ENCODE assay signal across 8 cellular contexts in genomic region chr1:151990856-151991198, GRCh38. TPM values are rescaled to one million over a fixed set of nuclear protein-coding genes. Genes with fewer than 3 reads are reported as not detected.
DNase-seq lines count a peak whose midpoint lies in the region; TF ChIP-seq lines count a peak whose summit lies in the region.

No MANE protein-coding gene starts in this region.

- no peaks in the 10 kb centered on the region for H3K9me3 ChIP-seq in esophagus muscularis mucosa
- no peaks in the 10 kb centered on the region for H3K9me3 ChIP-seq in skeletal muscle tissue (ENCODE audit: control insufficient read depth in 3 of 3, low read length in 3 of 3)

- peaks cover 74 to 93% (median 90%) of the 10 kb centered on the region in 4 donors for H3K4me1 ChIP-seq in esophagus muscularis mucosa
- peaks cover 38 to 54% (median 52%) of the 10 kb centered on the region in 3 donors for H3K4me1 ChIP-seq in skeletal muscle tissue (ENCODE audit: control insufficient read depth in 3 of 3, insufficient read depth in 3 of 3, low read length in 3 of 3)

- intact Hi-C loops in esophagus muscularis mucosa (cut with DNase I): no loop called here

- H3K27me3 ChIP-seq in esophagus muscularis mucosa (no peaks in the 10 kb centered on the region), skeletal muscle tissue (ENCODE audit: control insufficient read depth in 3 of 3, insufficient read depth in 3 of 3, low read length in 3 of 3) (peaks cover 0 to 19% (median 0%) of the 10 kb centered on the region in 3 donors)

- DNase-seq in NCI-H2171 treated with DMSO at 0.1 percent for 48 hours (lab: John Stamatoyannopoulos, UW): peak; percentile 49
- no peak for DNase-seq in NCI-H2171 (lab: John Stamatoyannopoulos, UW)
- DNase-seq in NCI-H748 (lab: John Stamatoyannopoulos, UW; ENCODE audit: unreplicated experiment): peak; percentile 73
- DNase-seq in esophagus muscularis mucosa (ENCODE audit: extremely low spot score): no peak
- no peak for DNase-seq in GM19238 (ENCODE audit: insufficient read length, low spot score)
- DNase-seq in NAMALWA (ENCODE audit: low spot score): no peak
- DNase-seq in occipital lobe (lab: John Stamatoyannopoulos, UW): no peak

- WGBS in esophagus muscularis mucosa: 6% methylated on average over 5 of the region's 5 CpGs

- H3K27ac ChIP-seq in esophagus muscularis mucosa (replicated peaks in 1 of 4) (peak overlapping the region; percentile 89 to 99 (median 94)), skeletal muscle tissue (ENCODE audit: low read depth, low read length) (peak overlapping the region; percentile 55)

- peak overlapping the region in 1 of 3 donors; percentile 54 for H3K9ac ChIP-seq in skeletal muscle tissue (ENCODE audit: low read depth in 1 of 3, low read length in 3 of 3)

- TF ChIP-seq CTCF in esophagus muscularis mucosa (IDR thresholded peaks at IDR 0.05): no peak

- no peak for TF ChIP-seq EP300 in esophagus muscularis mucosa (IDR thresholded peaks at IDR 0.05)

- H3K4me3 ChIP-seq in esophagus muscularis mucosa: peak overlapping the region; percentile 23 to 95 (median 82)
- peak overlapping the region in 1 of 3 donors; percentile 89 for H3K4me3 ChIP-seq in skeletal muscle tissue (ENCODE audit: low read length in 3 of 3)

- no peak for TF ChIP-seq POLR2A in esophagus muscularis mucosa (IDR thresholded peaks at IDR 0.05; ENCODE audit: low read depth)

- H3K36me3 ChIP-seq in esophagus muscularis mucosa (peaks cover 0 to 14% (median 1%) of the 10 kb centered on the region in 4 donors), skeletal muscle tissue (ENCODE audit: control insufficient read depth in 3 of 3, insufficient read depth in 3 of 3, low read length in 3 of 3) (peaks cover 0 to 3% (median 2%) of the 10 kb centered on the region in 3 donors)

RNA-seq across cellular contexts. Expression of gene S100A10, which starts 2.8 kb away (rescaled TPM):
- total RNA-seq in esophagus muscularis mucosa (100 to 1,000 TPM in 2 of 4 donors, 10 to 100 TPM in 2; 82.5 to 214 (median 105) TPM), skeletal muscle tissue (43.8 TPM), occipital lobe (2.8 TPM)

RNA-seq across cellular contexts. Expression of gene S100A11, which starts 46.0 kb away (rescaled TPM):
- total RNA-seq in esophagus muscularis mucosa (100 to 1,000 TPM in 2 of 4 donors, 10 to 100 TPM in 2; 68.5 to 190 (median 115) TPM), skeletal muscle tissue (10.4 TPM), occipital lobe (0.78 TPM)

Comparison
In these comparisons a context has a peak if more than half of its experiments do, and no peak if none do; other contexts are left out.
1. DNase-seq: peak in NCI-H2171 treated with DMSO at 0.1 percent for 48 hours (single experiment) and NCI-H748 (single experiment); none in NCI-H2171 (single experiment), esophagus muscularis mucosa (single experiment), GM19238 (single experiment), NAMALWA (single experiment) and occipital lobe (single experiment).
2. RNA of gene S100A10, which starts 2.8 kb away (total RNA-seq): 82.5 to 214 TPM in esophagus muscularis mucosa and 43.8 TPM in skeletal muscle tissue (single experiment); 2.8 TPM in occipital lobe (single experiment); every median in the first group is over 10 times any median in the second.